In the genomic region with DNA sequence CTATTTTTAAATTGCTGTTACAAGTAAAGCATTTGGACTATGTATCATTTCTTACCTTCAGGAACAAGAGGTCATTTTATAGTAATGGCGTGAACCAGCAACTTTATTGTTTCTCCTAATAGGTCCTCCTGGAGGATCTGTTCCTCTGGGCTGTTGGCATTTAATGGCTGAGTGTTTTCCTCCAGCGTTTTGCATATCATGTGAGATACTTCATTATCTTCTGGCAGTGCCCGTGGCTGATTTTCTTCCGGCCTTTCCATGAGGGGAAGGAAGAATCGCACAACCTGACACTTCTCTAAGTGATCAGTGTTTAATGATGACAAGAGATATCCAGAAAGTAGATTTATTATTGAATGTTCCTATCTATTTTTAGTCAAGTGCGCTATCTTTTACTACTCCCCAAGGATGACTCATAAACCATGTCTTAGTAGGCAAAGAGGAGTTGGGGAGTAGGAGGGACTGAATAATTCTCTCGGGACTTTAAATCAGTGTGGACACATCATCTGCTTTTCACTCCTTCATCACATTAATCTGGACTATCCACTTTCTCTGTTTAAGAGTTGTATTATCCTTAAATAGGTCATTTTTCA, we compare ENCODE assay signal across 16 cellular contexts.
A peak's percentile ranks its signal among the peaks of the same experiment; 100 is the strongest.
DNase-seq lines count a peak whose midpoint lies in the region; ATAC-seq, FAIRE-seq and TF ChIP-seq lines count a peak whose summit lies in the region.
"Had no signal": no experiment of that assay in that cellular context is flagged by ENCODE, and none has a peak within 500 bp of the region (broad histone marks: within the 10 kb centered on the region; RNA-seq: fewer than 3 reads in every experiment).

No MANE protein-coding gene starts in this region.

- 89% methylated on average over 6 of the region's 7 CpGs for WGBS in mammary epithelial cell (ENCODE audit: low coverage, missing lambda C conversion rate)
- 7% methylated on average over 6 of the region's 7 CpGs for whole genome bisulfite sequencing in K562 (ENCODE audit: insufficient coverage, low coverage, missing lambda C conversion rate)

- H3K36me3 ChIP-seq in mammary epithelial cell (ENCODE audit: insufficient read depth, low read length), result no peaks in the 10 kb centered on the region
- H3K36me3 ChIP-seq in K562 (ENCODE audit: control insufficient read depth, insufficient read depth, low read length), result no peaks in the 10 kb centered on the region
- no peaks in the 10 kb centered on the region for H3K36me3 ChIP-seq in vagina
- H3K36me3 ChIP-seq: breast epithelium, pancreas had no signal

- H4K20me1 ChIP-seq in mammary epithelial cell (ENCODE audit: insufficient read depth, low read length), result no peaks in the 10 kb centered on the region
- H4K20me1 ChIP-seq in K562 (replicated peaks; ENCODE audit: control insufficient read depth, insufficient read depth, low read length), result no peaks in the 10 kb centered on the region

- no peaks in the 10 kb centered on the region for H3K4me1 ChIP-seq in mammary epithelial cell (ENCODE audit: insufficient read depth, low read length)
- H3K4me1 ChIP-seq in K562 (replicated peaks in 1 of 2; ENCODE audit: control insufficient read depth in 2 of 2, insufficient read depth in 2 of 2, low read length in 2 of 2), result no peaks in the 10 kb centered on the region
- H3K4me1 ChIP-seq in vagina, result peaks cover 14% of the 10 kb centered on the region
- H3K4me1 ChIP-seq: breast epithelium, pancreas had no signal

- CTCF ChIA-PET in MCF 10A (lab: Yijun Ruan, JAX) (interaction anchor here (0.7 kb wide), 1 partner anchor 133 kb away, joined by 4 read pairs; no protein-coding TSS in a partner anchor), mammary epithelial cell (lab: Charles Lee; ENCODE audit: low non-redundant PET) (no interaction called here), K562 (lab: Yijun Ruan, JAX; ENCODE audit: low intra/inter-chr PET ratio) (no interaction called here)

- intact Hi-C loops in MCF 10A (cut with micrococcal nuclease), result loop anchor here (10.0 kb wide), 1 partner anchor 136 kb away; no protein-coding TSS in a partner anchor
- intact Hi-C loops in mammary epithelial cell (cut with micrococcal nuclease), result no loop called here
- intact Hi-C loops in K562 (cut with micrococcal nuclease), result no loop called here
- intact Hi-C loops in vagina (cut with DNase I), result no loop called here

- H3K4me2 ChIP-seq in mammary epithelial cell (ENCODE audit: insufficient read depth, low read depth, low read length) (no peak overlapping the region), K562 (ENCODE audit: insufficient read depth, low read length) (no peak overlapping the region)

- H3K79me2 ChIP-seq in mammary epithelial cell (ENCODE audit: insufficient read depth, low read length) (no peaks in the 10 kb centered on the region), K562 (ENCODE audit: control insufficient read depth, insufficient read depth, low read length) (no peaks in the 10 kb centered on the region)

- TF ChIP-seq CTCF in MCF 10A (IDR thresholded peaks at IDR 0.05; ENCODE audit: unreplicated experiment) (no peak), mammary epithelial cell (conservative IDR thresholded peaks at IDR 0.05 in 1 of 2, IDR thresholded peaks at IDR 0.05 in 1 of 2; ENCODE audit: extremely low read depth in 1 of 2, insufficient read depth in 1 of 2, low read depth in 1 of 2, low read length in 2 of 2) (no peak), K562 (IDR thresholded peaks at IDR 0.05 in 2 of 3, conservative IDR thresholded peaks at IDR 0.05 in 1 of 3; ENCODE audit: insufficient read depth in 2 of 3, low read depth in 1 of 3, low read length in 3 of 3) (no peak), vagina (IDR thresholded peaks at IDR 0.05) (no peak)

- H3K9me3 ChIP-seq in mammary epithelial cell (replicated peaks; ENCODE audit: insufficient read depth, low read length), result no peaks in the 10 kb centered on the region
- no peaks in the 10 kb centered on the region for H3K9me3 ChIP-seq in K562 (replicated peaks; ENCODE audit: control insufficient read depth, insufficient read depth, low read depth, low read length)
- H3K9me3 ChIP-seq in vagina, result no peaks in the 10 kb centered on the region
- H3K9me3 ChIP-seq: breast epithelium, pancreas had no signal

- POLR2A ChIA-PET in MCF 10A (lab: Yijun Ruan, JAX), result no interaction called here
- POLR2A ChIA-PET in K562 (lab: Yijun Ruan, JAX), result interaction anchor here (0.7 kb wide), 1 partner anchor 127 kb away, joined by 4 read pairs; no protein-coding TSS in a partner anchor

- H3K9me1 ChIP-seq in K562 (ENCODE audit: control insufficient read depth, insufficient read depth, low read length), result no peaks in the 10 kb centered on the region

- H3K4me3 ChIP-seq in mammary epithelial cell (replicated peaks in 1 of 3; ENCODE audit: insufficient read depth in 1 of 3, low read depth in 2 of 3, low read length in 3 of 3) (no peak overlapping the region), K562 (no peak overlapping the region), vagina (no peak overlapping the region)
- H3K4me3 ChIP-seq: breast epithelium, pancreas had no signal

- peak; percentile 19 for FAIRE-seq in K562 (lab: Jason Lieb, UNC)
- FAIRE-seq: G401.6, HepG2, pancreas had no signal

- H3K27ac Mint-ChIP-seq in MCF 10A (ENCODE audit: low read depth, unreplicated experiment), result no peak overlapping the region
- H3K27ac Mint-ChIP-seq in activated T-cell treated with anti-CD3 and anti-CD28 coated beads, Interleukin-2, amount 50 U/mL, for 24 hours, result no peak overlapping the region

- ATAC-seq in K562, result no peak
- ATAC-seq: left lobe of liver had no signal

- no peak overlapping the region for H2AFZ ChIP-seq in mammary epithelial cell (ENCODE audit: low read depth, low read length)
- H2AFZ ChIP-seq in K562 (ENCODE audit: low read depth, low read length), result no peak overlapping the region

- H3K27me3 Mint-ChIP-seq in MCF 10A (ENCODE audit: insufficient read depth, unreplicated experiment), result no peaks in the 10 kb centered on the region
- no peaks in the 10 kb centered on the region for H3K27me3 Mint-ChIP-seq in activated T-cell treated with anti-CD3 and anti-CD28 coated beads, Interleukin-2, amount 50 U/mL, for 24 hours

- H3K9ac ChIP-seq in mammary epithelial cell (ENCODE audit: insufficient read depth, low read length) (no peak overlapping the region), K562 (ENCODE audit: insufficient read depth in 1 of 2, low read depth in 2 of 2, low read length in 2 of 2) (no peak overlapping the region)

- DNase-seq in MCF 10A (ENCODE audit: unreplicated experiment), result peak; percentile 33
- DNase-seq in mammary epithelial cell, result no peak
- peak; percentile 6 to 11 (median 8) for DNase-seq in K562 (ENCODE audit: extremely low read depth in 1 of 4, low spot score in 3 of 4)
- DNase-seq in kidney glomerular epithelial cell (lab: John Stamatoyannopoulos, UW), result peak; percentile 54
- DNase-seq in vagina (ENCODE audit: extremely low spot score in 2 of 2), result no peak
- DNase-seq in NCI-H510A treated with DMSO at 0.1 percent for 48 hours (lab: John Stamatoyannopoulos, UW), result no peak
- no peak for DNase-seq in NCI-H446 treated with DMSO at 0.1 percent for 48 hours (lab: John Stamatoyannopoulos, UW)
- no peak for DNase-seq in activated T-cell treated with anti-CD3 and anti-CD28 coated beads, Interleukin-2, amount 50 U/mL, for 24 hours
- DNase-seq: ACHN; activated T-cell treated with anti-CD3 and anti-CD28 coated beads, Interleukin-2, amount 50 U/mL, for 48 hours; NCI-H2107; pancreas had no signal

- no peaks in the 10 kb centered on the region for H3K9me3 Mint-ChIP-seq in MCF 10A (ENCODE audit: unreplicated experiment)
- H3K9me3 Mint-ChIP-seq in activated T-cell treated with anti-CD3 and anti-CD28 coated beads, Interleukin-2, amount 50 U/mL, for 24 hours, result no peaks in the 10 kb centered on the region

- no peak overlapping the region for H3K27ac ChIP-seq in mammary epithelial cell (ENCODE audit: insufficient read depth, low read depth, low read length)
- no peak overlapping the region for H3K27ac ChIP-seq in K562 (ENCODE audit: extremely low read depth, low read depth, low read length)
- H3K27ac ChIP-seq in vagina, result peak overlapping the region; percentile 26
- H3K27ac ChIP-seq: breast epithelium, pancreas had no signal

- H3K4me1 Mint-ChIP-seq in MCF 10A (ENCODE audit: insufficient read depth, unreplicated experiment), result peaks cover 10% of the 10 kb centered on the region
- H3K4me1 Mint-ChIP-seq in activated T-cell treated with anti-CD3 and anti-CD28 coated beads, Interleukin-2, amount 50 U/mL, for 24 hours (ENCODE audit: low read depth), result no peaks in the 10 kb centered on the region

- BruUV-seq in MCF 10A (replicated peaks; lab: Mats Ljungman, UMichigan) (no TSS peak), mammary epithelial cell (replicated peaks; lab: Mats Ljungman, UMichigan) (no TSS peak), K562 (replicated peaks; lab: Mats Ljungman, UMichigan) (no TSS peak)

- dilution Hi-C loops in mammary epithelial cell (cut with HindIII; ENCODE audit: low sequenced_read_pairs), result no loop called here

- no peak for TF ChIP-seq EP300 in K562 (IDR thresholded peaks at IDR 0.05; ENCODE audit: low read length)

- no peaks in the 10 kb centered on the region for H3K27me3 ChIP-seq in mammary epithelial cell (ENCODE audit: insufficient read depth, low read length)
- H3K27me3 ChIP-seq in K562 (ENCODE audit: control insufficient read depth in 2 of 2, insufficient read depth in 2 of 2, low read length in 2 of 2), result no peaks in the 10 kb centered on the region
- no peaks in the 10 kb centered on the region for H3K27me3 ChIP-seq in vagina
- H3K27me3 ChIP-seq: breast epithelium, pancreas had no signal

- in situ Hi-C loops in mammary epithelial cell (cut with MboI; ENCODE audit: low sequenced_read_pairs in 2 of 2), result no loop called here
- in situ Hi-C loops in K562 (cut with MboI), result no loop called here

- H3K4me3 Mint-ChIP-seq in MCF 10A (ENCODE audit: unreplicated experiment), result no peak overlapping the region
- H3K4me3 Mint-ChIP-seq in activated T-cell treated with anti-CD3 and anti-CD28 coated beads, Interleukin-2, amount 50 U/mL, for 24 hours, result no peak overlapping the region

- H3K36me3 Mint-ChIP-seq in MCF 10A (ENCODE audit: insufficient read depth, unreplicated experiment), result no peaks in the 10 kb centered on the region
- H3K36me3 Mint-ChIP-seq in activated T-cell treated with anti-CD3 and anti-CD28 coated beads, Interleukin-2, amount 50 U/mL, for 24 hours (ENCODE audit: low read depth), result no peaks in the 10 kb centered on the region

- TF ChIP-seq POLR2A in K562 (conservative IDR thresholded peaks at IDR 0.05) (no peak), vagina (IDR thresholded peaks at IDR 0.05) (no peak)

- TF ChIP-seq RAD21 in K562 (CRISPR knock-in tag; conservative IDR thresholded peaks at IDR 0.05 in 1 of 2, IDR thresholded peaks at IDR 0.05 in 1 of 2), result no peak

TF ChIP-seq in K562, 482 proteins besides CTCF, POLR2A, EP300 and RAD21 (continues in another document):
- TF ChIP-seq, protein P1, sequence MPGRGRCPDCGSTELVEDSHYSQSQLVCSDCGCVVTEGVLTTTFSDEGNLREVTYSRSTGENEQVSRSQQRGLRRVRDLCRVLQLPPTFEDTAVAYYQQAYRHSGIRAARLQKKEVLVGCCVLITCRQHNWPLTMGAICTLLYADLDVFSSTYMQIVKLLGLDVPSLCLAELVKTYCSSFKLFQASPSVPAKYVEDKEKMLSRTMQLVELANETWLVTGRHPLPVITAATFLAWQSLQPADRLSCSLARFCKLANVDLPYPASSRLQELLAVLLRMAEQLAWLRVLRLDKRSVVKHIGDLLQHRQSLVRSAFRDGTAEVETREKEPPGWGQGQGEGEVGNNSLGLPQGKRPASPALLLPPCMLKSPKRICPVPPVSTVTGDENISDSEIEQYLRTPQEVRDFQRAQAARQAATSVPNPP (IDR thresholded peaks at IDR 0.05; ENCODE audit: borderline replicate concordance, insufficient read depth, insufficient read length), result no peak

Comparison
In these comparisons a context has a peak if more than half of its experiments do, and no peak if none do; other contexts are left out.
1. DNase-seq: peak in MCF 10A (single experiment), K562 (4 of 4) and kidney glomerular epithelial cell (single experiment); none in mammary epithelial cell (single experiment), vagina (0 of 2), NCI-H510A treated with DMSO at 0.1 percent for 48 hours (single experiment), NCI-H446 treated with DMSO at 0.1 percent for 48 hours (single experiment) and activated T-cell treated with anti-CD3 and anti-CD28 coated beads, Interleukin-2, amount 50 U/mL, for 24 hours (single experiment).